ENCODE assay signal across 16 cellular contexts in genomic region chr2:241302759-241303651, GRCh38. TPM values are rescaled to one million over a fixed set of nuclear protein-coding genes. Genes with fewer than 3 reads are reported as not detected.
DNase-seq lines count a peak whose midpoint lies in the region; ATAC-seq and TF ChIP-seq lines count a peak whose summit lies in the region.
"Had no signal": no experiment of that assay in that cellular context is flagged by ENCODE, and none has a peak within 500 bp of the region (broad histone marks: within the 10 kb centered on the region; RNA-seq: fewer than 3 reads in every experiment).

No MANE protein-coding gene starts in this region.

- no peak overlapping the region for H3K18ac ChIP-seq in neuronal stem cell (ENCODE audit: low read length)

- intact Hi-C loops in left cardiac atrium (cut with DNase I) = no loop called here

- TF ChIP-seq RAD21 in SK-N-SH (IDR thresholded peaks at IDR 0.05; ENCODE audit: low read length) = no peak

- TF ChIP-seq EP300 in SK-N-SH (IDR thresholded peaks at IDR 0.05; ENCODE audit: borderline replicate concordance in 1 of 2, low read depth in 1 of 2, low read length in 1 of 2) = no peak

- POLR2A ChIA-PET in SK-N-SH (lab: Yijun Ruan, JAX) = interaction anchor here (1.2 to 3.8 kb wide), 2 partner anchors 10 to 12 kb away, joined by 3 to 24 read pairs; partner anchors contain the start of genes HDLBP and SEPTIN2

- CTCF ChIA-PET in SK-N-SH (lab: Yijun Ruan, JAX) = interaction anchor here (0.9 to 3.7 kb wide), 4 partner anchors 11 to 28 kb away, joined by 3 to 22 read pairs (median 6); partner anchors contain the start of genes HDLBP and SEPTIN2

- H3K79me1 ChIP-seq in neuronal stem cell (ENCODE audit: low read depth, low read length) = peaks cover 12% of the 10 kb centered on the region

- H2AFZ ChIP-seq in SK-N-SH (ENCODE audit: low read depth) (no peak overlapping the region), neuronal stem cell (ENCODE audit: low read length) (no peak overlapping the region)

- H3K4me1 ChIP-seq in SK-N-SH (ENCODE audit: control insufficient read depth in 1 of 2, insufficient read depth in 2 of 2, low read depth in 1 of 2, low read length in 1 of 2) (peaks cover 0 to 36% of the 10 kb centered on the region in 2 experiments; a peak in 1 of 4 replicates), neuronal stem cell (ENCODE audit: control insufficient read depth in 2 of 2, insufficient read depth in 1 of 2, low read depth in 1 of 2, low read length in 2 of 2) (no peaks in the 10 kb centered on the region)

- no peak overlapping the region for H2BK12ac ChIP-seq in neuronal stem cell (ENCODE audit: low read length)

- peak; percentile 14 for DNase-seq in NCI-H82 (lab: John Stamatoyannopoulos, UW)
- no peak for DNase-seq in NCI-H82 treated with DMSO at 0.1 percent for 48 hours (lab: John Stamatoyannopoulos, UW; ENCODE audit: unreplicated experiment)
- DNase-seq in SK-N-SH = peak; percentile 14
- no peak for DNase-seq in left cardiac atrium
- DNase-seq in progenitor cell of endocrine pancreas (ENCODE audit: low spot score, unreplicated experiment) = no peak
- no peak for DNase-seq in neuronal stem cell (ENCODE audit: low spot score)
- DNase-seq in NCI-H226 = no peak
- DNase-seq: activated CD8-positive, alpha-beta memory T cell treated with anti-CD3 and anti-CD28 coated beads for 24 hours; left colon; NCI-H1417; NCI-H510A; testis had no signal

- H3F3A ChIP-seq in SK-N-SH (replicated peaks; ENCODE audit: insufficient read depth) = peaks cover 3% of the 10 kb centered on the region

- H3K27me3 ChIP-seq in SK-N-SH (ENCODE audit: insufficient read depth) = no peaks in the 10 kb centered on the region
- H3K27me3 ChIP-seq in neuronal stem cell (ENCODE audit: control insufficient read depth in 3 of 3, insufficient read depth in 3 of 3, low read depth in 1 of 3, low read length in 3 of 3) = no peaks in the 10 kb centered on the region
- H3K27me3 ChIP-seq: neutrophil, testis had no signal

- H3K4me3 ChIP-seq in SK-N-SH (ENCODE audit: low read depth in 2 of 2, low read length in 1 of 2) (no peak overlapping the region), neuronal stem cell (ENCODE audit: low read length in 2 of 2) (no peak overlapping the region)
- H3K4me3 ChIP-seq: testis had no signal

- H3K27me3 Mint-ChIP-seq in progenitor cell of endocrine pancreas = no peaks in the 10 kb centered on the region
- H3K27me3 Mint-ChIP-seq: activated naive CD4-positive, alpha-beta T cell treated with anti-CD3 and anti-CD28 coated beads, Interleukin-2, amount 50 U/mL, for 24 hours; IgD-negative memory B cell had no signal

- ATAC-seq in left cardiac atrium = peak; percentile 44 to 58
- ATAC-seq in GM21737 (IDR thresholded peaks at IDR 0.05; ENCODE audit: unreplicated experiment) = no peak
- ATAC-seq: left colon had no signal

- H4K91ac ChIP-seq in neuronal stem cell (ENCODE audit: low read depth, low read length, poor library complexity) = no peak overlapping the region

- peak overlapping the region; percentile 77 for H3K27ac Mint-ChIP-seq in progenitor cell of endocrine pancreas
- H3K27ac Mint-ChIP-seq: activated naive CD4-positive, alpha-beta T cell treated with anti-CD3 and anti-CD28 coated beads, Interleukin-2, amount 50 U/mL, for 24 hours had no signal

- H3K9me3 Mint-ChIP-seq in progenitor cell of endocrine pancreas (ENCODE audit: low read depth) = no peaks in the 10 kb centered on the region
- H3K9me3 Mint-ChIP-seq: activated naive CD4-positive, alpha-beta T cell treated with anti-CD3 and anti-CD28 coated beads, Interleukin-2, amount 50 U/mL, for 24 hours; IgD-negative memory B cell had no signal

- no peak overlapping the region for H3K14ac ChIP-seq in neuronal stem cell (ENCODE audit: low read length)

- no peak overlapping the region for H2AK5ac ChIP-seq in neuronal stem cell (ENCODE audit: low read depth, low read length)

- no peak overlapping the region for H4K8ac ChIP-seq in neuronal stem cell (ENCODE audit: low read depth, low read length)

- no peak overlapping the region for H3K4me2 ChIP-seq in SK-N-SH
- no peak overlapping the region for H3K4me2 ChIP-seq in neuronal stem cell (ENCODE audit: insufficient read depth, low read length, poor library complexity, severe bottlenecking)

- no peak overlapping the region for H2BK15ac ChIP-seq in neuronal stem cell (ENCODE audit: low read length)

- no peaks in the 10 kb centered on the region for H3K9me2 ChIP-seq in SK-N-SH

- TF ChIP-seq CTCF in SK-N-SH (IDR thresholded peaks at IDR 0.05) (no peak), progenitor cell of endocrine pancreas (IDR thresholded peaks at IDR 0.05; ENCODE audit: unreplicated experiment) (no peak)

- H3K23ac ChIP-seq in neuronal stem cell (ENCODE audit: low read depth, low read length, poor library complexity) = no peak overlapping the region

- WGBS in SK-N-SH (ENCODE audit: low lambda C conversion rate) = 85% methylated on average over 12 of the region's 13 CpGs
- no CpG with 5 or more reads among the region's 13 CpGs for WGBS in neuronal stem cell (ENCODE audit: extremely low coverage in 2 of 2, insufficient read length in 2 of 2, insufficient replicate concordance in 1 of 2), 2 donors

- peaks cover 89% of the 10 kb centered on the region for H4K20me1 ChIP-seq in SK-N-SH (ENCODE audit: insufficient read depth)

- H3K4me1 Mint-ChIP-seq in progenitor cell of endocrine pancreas (ENCODE audit: low read depth) = peaks cover 26% of the 10 kb centered on the region

- H3K36me3 Mint-ChIP-seq in progenitor cell of endocrine pancreas (ENCODE audit: insufficient read depth) = no peaks in the 10 kb centered on the region
- H3K36me3 Mint-ChIP-seq: activated naive CD4-positive, alpha-beta T cell treated with anti-CD3 and anti-CD28 coated beads, Interleukin-2, amount 50 U/mL, for 24 hours; IgD-negative memory B cell had no signal

- H3K27ac ChIP-seq in SK-N-SH (ENCODE audit: low read depth in 2 of 2, low read length in 1 of 2) (peak overlapping the region in 1 of 2 experiments; percentile 85; a peak in 2 of 4 replicates), neuronal stem cell (replicated peaks; ENCODE audit: low read length) (no peak overlapping the region)
- H3K27ac ChIP-seq: neutrophil, testis had no signal

- H3K4me3 Mint-ChIP-seq in progenitor cell of endocrine pancreas (ENCODE audit: low read depth) = no peak overlapping the region
- H3K4me3 Mint-ChIP-seq: activated naive CD4-positive, alpha-beta T cell treated with anti-CD3 and anti-CD28 coated beads, Interleukin-2, amount 50 U/mL, for 24 hours; IgD-negative memory B cell had no signal

- H3K9ac ChIP-seq in SK-N-SH (no peak overlapping the region), neuronal stem cell (ENCODE audit: low read depth, low read length, poor library complexity) (no peak overlapping the region)

- H3K79me2 ChIP-seq in SK-N-SH (ENCODE audit: insufficient read depth) = peaks cover 99% of the 10 kb centered on the region

- H3K4ac ChIP-seq in neuronal stem cell (ENCODE audit: low read length) = no peak overlapping the region

- H2BK120ac ChIP-seq in neuronal stem cell (ENCODE audit: low read depth, low read length) = no peak overlapping the region

- H3K9me3 ChIP-seq in SK-N-SH (no peaks in the 10 kb centered on the region), neuronal stem cell (replicated peaks in 1 of 2; ENCODE audit: control insufficient read depth in 2 of 2, insufficient read depth in 1 of 2, low read depth in 1 of 2, low read length in 2 of 2) (no peaks in the 10 kb centered on the region)
- H3K9me3 ChIP-seq: neutrophil, testis had no signal

- H2BK5ac ChIP-seq in neuronal stem cell (ENCODE audit: low read length) = no peak overlapping the region

- H3K36me3 ChIP-seq in SK-N-SH (replicated peaks in 1 of 2; ENCODE audit: control insufficient read depth in 1 of 2, insufficient read depth in 2 of 2, low read length in 1 of 2) (peaks cover 0 to 6% of the 10 kb centered on the region in 2 experiments), neuronal stem cell (replicated peaks in 1 of 2; ENCODE audit: control insufficient read depth in 2 of 2, insufficient read depth in 2 of 2, low read length in 2 of 2) (peaks cover 0 to 6% of the 10 kb centered on the region in 2 donors)
- H3K36me3 ChIP-seq: neutrophil had no signal

TF ChIP-seq in SK-N-SH, 30 proteins besides CTCF, POLR2A, EP300 and RAD21 (continues in another document):
- no peak for TF ChIP-seq RCOR1 (IDR thresholded peaks at IDR 0.05; ENCODE audit: low read length)
- TF ChIP-seq POLR2AphosphoS5 (IDR thresholded peaks at IDR 0.05; ENCODE audit: low read depth, low read length) = no peak
- no peak for TF ChIP-seq SIN3A (IDR thresholded peaks at IDR 0.05; ENCODE audit: borderline replicate concordance, low read depth, low read length)
- TF ChIP-seq GATA2 (CRISPR knock-in tag; IDR thresholded peaks at IDR 0.05) = no peak
- TF ChIP-seq FOXM1 (IDR thresholded peaks at IDR 0.05; ENCODE audit: low read depth) = no peak
- TF ChIP-seq RFX5 (IDR thresholded peaks at IDR 0.05; ENCODE audit: low read length) = no peak
- TF ChIP-seq TEAD4 (IDR thresholded peaks at IDR 0.05; ENCODE audit: borderline replicate concordance, insufficient read depth) = no peak

RNA-seq across cellular contexts. Expression of gene HDLBP, which starts 12.5 kb away (rescaled TPM):
- polyA plus RNA-seq in SK-N-SH (2012; rRNA removed) = 211 and 263 TPM in 2 replicates
- polyA plus RNA-seq in SK-N-SH (2012; cell fraction: cytosol; rRNA removed) = 190 and 208 TPM in 2 replicates
- polyA plus RNA-seq in SK-N-SH (2012; cell fraction: nucleus; rRNA removed) = 430 and 440 TPM in 2 replicates
- total RNA-seq in left cardiac atrium (100 to 1,000 TPM; 357 to 358 TPM), progenitor cell of endocrine pancreas (388 and 399 TPM in 2 replicates)
- 203 TPM for polyA plus RNA-seq in neuronal stem cell (2013, experiment 1 of 2)
- polyA plus RNA-seq in neuronal stem cell (2013, experiment 2 of 2) = 195 TPM

RNA-seq across cellular contexts. Expression of gene SEPTIN2, which starts 12.7 kb away (rescaled TPM):
- polyA plus RNA-seq in SK-N-SH (2012; rRNA removed) = 226 and 330 TPM in 2 replicates
- 307 and 361 TPM in 2 replicates for polyA plus RNA-seq in SK-N-SH (2012; cell fraction: cytosol; rRNA removed)
- polyA plus RNA-seq in SK-N-SH (2012; cell fraction: nucleus; rRNA removed) = 212 and 449 TPM in 2 replicates
- total RNA-seq in left cardiac atrium (100 to 1,000 TPM; 194 to 328 TPM), progenitor cell of endocrine pancreas (445 and 460 TPM in 2 replicates)
- 264 TPM for polyA plus RNA-seq in neuronal stem cell (2013, experiment 1 of 2)
- 273 TPM for polyA plus RNA-seq in neuronal stem cell (2013, experiment 2 of 2)

RNA-seq across cellular contexts. Expression of gene FARP2, which starts 53.1 kb away (rescaled TPM):
- 11.5 and 13.9 TPM in 2 replicates for polyA plus RNA-seq in SK-N-SH (2012; rRNA removed)
- 11.9 and 13.0 TPM in 2 replicates for polyA plus RNA-seq in SK-N-SH (2012; cell fraction: cytosol; rRNA removed)
- 34.1 and 68.4 TPM in 2 replicates for polyA plus RNA-seq in SK-N-SH (2012; cell fraction: nucleus; rRNA removed)
- total RNA-seq in left cardiac atrium (10 to 100 TPM; 18.1 to 28.3 TPM), progenitor cell of endocrine pancreas (63.6 and 67.0 TPM in 2 replicates)
- 11.9 TPM for polyA plus RNA-seq in neuronal stem cell (2013, experiment 1 of 2)
- polyA plus RNA-seq in neuronal stem cell (2013, experiment 2 of 2) = 11.2 TPM

Comparison
In these comparisons a context has a peak if more than half of its experiments do, and no peak if none do; other contexts are left out.
1. DNase-seq: peak in NCI-H82 (single experiment) and SK-N-SH (single experiment); none in NCI-H82 treated with DMSO at 0.1 percent for 48 hours (single experiment), left cardiac atrium (single experiment), progenitor cell of endocrine pancreas (single experiment), neuronal stem cell (single experiment) and NCI-H226 (single experiment).